In genomic region chr11:120389693-120390584, GRCh38 we compare ENCODE assay signal across 29 cellular contexts. TPM values are rescaled to one million over a fixed set of nuclear protein-coding genes. Genes with fewer than 3 reads are reported as not detected.
DNase-seq lines count a peak whose midpoint lies in the region; ATAC-seq and TF ChIP-seq lines count a peak whose summit lies in the region.
"Had no signal": no experiment of that assay in that cellular context is flagged by ENCODE, and none has a peak within 500 bp of the region (broad histone marks: within the 10 kb centered on the region; RNA-seq: fewer than 3 reads in every experiment).

No MANE protein-coding gene starts in this region.

- peaks cover 0 to 2% (median 0%) of the 10 kb centered on the region in 3 donors for H3K4me1 Mint-ChIP-seq in T-cell
- H3K4me1 Mint-ChIP-seq: activated naive CD4-positive, alpha-beta T cell treated with anti-CD3 and anti-CD28 coated beads, Interleukin-2, amount 50 U/mL, for 24 hours; activated T-helper 17 cell treated with anti-CD3 and anti-CD28 coated beads, Interleukin-2, amount 50 U/mL, for 72 hours; stimulated activated memory B cell treated with anti-CD40 and anti-IgM and Interleukin-4, amounts not matched to agents 10 μg/mL and 1 μg/mL and 100 μg/mL, for 72 hours had no signal

- H3K4me1 ChIP-seq in RWPE2 (ENCODE audit: insufficient read depth, poor library complexity, severe bottlenecking) (peaks cover 35% of the 10 kb centered on the region), foreskin keratinocyte (peaks cover 70% of the 10 kb centered on the region), gastrocnemius medialis (peaks cover 69 to 74% of the 10 kb centered on the region in 2 donors)

- ATAC-seq in RWPE2 (ENCODE audit: low read depth) = peak; percentile 51; the same call in 2 of the 3 replicates
- ATAC-seq in foreskin keratinocyte = peak; percentile 20
- ATAC-seq in gastrocnemius medialis = no peak
- no peak for ATAC-seq in T-cell (replicated peaks in 1 of 4)
- ATAC-seq: activated T-helper 17 cell treated with anti-CD3 and anti-CD28 coated beads, Interleukin-2, amount 50 U/mL, for 72 hours; stimulated activated memory B cell treated with anti-CD40 and anti-IgM and Interleukin-4, amounts not matched to agents 10 μg/mL and 1 μg/mL and 100 μg/mL, for 72 hours; upper lobe of right lung had no signal

- no peak overlapping the region for H3K4me3 ChIP-seq in RWPE2 (ENCODE audit: severe bottlenecking)
- H3K4me3 ChIP-seq in gastrocnemius medialis = no peak overlapping the region
- H3K4me3 ChIP-seq: colonic mucosa, right atrium auricular region, SJCRH30, upper lobe of right lung had no signal

- H3K36me3 ChIP-seq in RWPE2 (ENCODE audit: low read depth) = 0 out of 2 replicates have a peak, but pooled peaks cover 4% of the 10 kb centered on the region
- no peaks in the 10 kb centered on the region for H3K36me3 ChIP-seq in gastrocnemius medialis
- H3K36me3 ChIP-seq: colonic mucosa, right atrium auricular region, SJCRH30, upper lobe of right lung had no signal

- peaks cover 4% of the 10 kb centered on the region for H3K36me3 Mint-ChIP-seq in T-cell
- H3K36me3 Mint-ChIP-seq: activated CD4-positive, alpha-beta memory T cell treated with anti-CD3 and anti-CD28 coated beads for 36 hours; stimulated activated memory B cell treated with anti-CD40 and anti-IgM and Interleukin-4, amounts not matched to agents 10 μg/mL and 1 μg/mL and 100 μg/mL, for 72 hours had no signal

- intact Hi-C loops in gastrocnemius medialis (cut with DNase I; ENCODE audit: low total_unique reads) = loop anchor here (2.0 kb wide), 1 partner anchor 15 kb away; no protein-coding TSS in a partner anchor

- peak; percentile 35; the same call in 1 of the 2 replicates for TF ChIP-seq EP300 in Ishikawa (IDR thresholded peaks at IDR 0.05; ENCODE audit: borderline replicate concordance)

- no peak for TF ChIP-seq RAD21 in Ishikawa (IDR thresholded peaks at IDR 0.05; ENCODE audit: low read depth)

- peaks cover 28 to 29% of the 10 kb centered on the region in 2 donors for H3K27me3 Mint-ChIP-seq in T-cell
- H3K27me3 Mint-ChIP-seq: stimulated activated memory B cell treated with anti-CD40 and anti-IgM and Interleukin-4, amounts not matched to agents 10 μg/mL and 1 μg/mL and 100 μg/mL, for 72 hours had no signal

- DNase-seq in RWPE2 (ENCODE audit: low spot score) = no peak
- DNase-seq in foreskin keratinocyte = peak in 1 of 2 donors; percentile 76
- no peak for DNase-seq in gastrocnemius medialis
- DNase-seq in T-cell = no peak
- no peak for DNase-seq in SW480 (ENCODE audit: low spot score)
- no peak for DNase-seq in NCI-H1417 (lab: John Stamatoyannopoulos, UW)
- DNase-seq: activated CD4-positive, alpha-beta memory T cell treated with anti-CD3 and anti-CD28 coated beads for 36 hours; activated CD4-positive, CD25-positive, alpha-beta regulatory T cell treated with anti-CD3 and anti-CD28 coated beads, Interleukin-2, amount 50 U/mL, for 72 hours; activated CD8-positive, alpha-beta memory T cell treated with anti-CD3 and anti-CD28 coated beads, Interleukin-2, amount 50 U/mL, for 48 hours; amygdala; C1 segment of cervical spinal cord; colonic mucosa; COR-L47; DND-41; NCI-H1048; NCI-H187; NCI-H524; SJCRH30; stimulated activated CD4-positive, alpha-beta T cell treated with anti-CD3 and anti-CD28 coated beads, Interleukin-4, amount 100 ng/mL, for 1 hour; upper lobe of right lung had no signal

- H3K9me3 ChIP-seq in RWPE2 (ENCODE audit: severe bottlenecking) (peaks cover 4% of the 10 kb centered on the region), gastrocnemius medialis (no peaks in the 10 kb centered on the region)
- H3K9me3 ChIP-seq: colonic mucosa, right atrium auricular region, SJCRH30, upper lobe of right lung had no signal

- no peak overlapping the region for H3K27ac Mint-ChIP-seq in T-cell
- H3K27ac Mint-ChIP-seq: activated CD4-positive, alpha-beta memory T cell treated with anti-CD3 and anti-CD28 coated beads for 36 hours; activated naive CD4-positive, alpha-beta T cell treated with anti-CD3 and anti-CD28 coated beads, Interleukin-2, amount 50 U/mL, for 24 hours; activated T-helper 17 cell treated with anti-CD3 and anti-CD28 coated beads, Interleukin-2, amount 50 U/mL, for 72 hours; stimulated activated memory B cell treated with anti-CD40 and anti-IgM and Interleukin-4, amounts not matched to agents 10 μg/mL and 1 μg/mL and 100 μg/mL, for 72 hours; T-helper 1 cell treated with Interleukin-12 subunit alpha and Interleukin-12 subunit beta and Interleukin-4 antibody, amounts not matched to agents 30 μg/mL and 1 μg/mL, for 36 hours had no signal

- POLR2A ChIA-PET in T-cell (lab: Charles Lee) = no interaction called here

- peaks cover 0 to 6% (median 5%) of the 10 kb centered on the region in 3 donors for H3K9me3 Mint-ChIP-seq in T-cell
- H3K9me3 Mint-ChIP-seq: activated T-helper 17 cell treated with anti-CD3 and anti-CD28 coated beads, Interleukin-2, amount 50 U/mL, for 72 hours had no signal

- no peak for TF ChIP-seq CTCF in RWPE2 (IDR thresholded peaks at IDR 0.05; ENCODE audit: poor library complexity, severe bottlenecking)
- TF ChIP-seq CTCF in foreskin keratinocyte (conservative IDR thresholded peaks at IDR 0.05) = no peak
- no peak for TF ChIP-seq CTCF in gastrocnemius medialis (IDR thresholded peaks at IDR 0.05 in 4 of 5, conservative IDR thresholded peaks at IDR 0.05 in 1 of 5)

- no peaks in the 10 kb centered on the region for H3K27me3 ChIP-seq in RWPE2 (ENCODE audit: insufficient read depth, poor library complexity, severe bottlenecking)
- H3K27me3 ChIP-seq in foreskin keratinocyte = no peaks in the 10 kb centered on the region
- H3K27me3 ChIP-seq in gastrocnemius medialis = no peaks in the 10 kb centered on the region
- H3K27me3 ChIP-seq: colonic mucosa, right atrium auricular region, SJCRH30, upper lobe of right lung had no signal

- no peak for TF ChIP-seq POLR2A in gastrocnemius medialis (IDR thresholded peaks at IDR 0.05)

- CTCF ChIA-PET in T-cell (lab: Charles Lee) = interaction anchor here in 1 of 2 donors (0.6 kb wide), 1 partner anchor 119 kb away, joined by 3 read pairs; no protein-coding TSS in a partner anchor

- no peak overlapping the region for H3K4me3 Mint-ChIP-seq in T-cell
- H3K4me3 Mint-ChIP-seq: activated CD4-positive, alpha-beta memory T cell treated with anti-CD3 and anti-CD28 coated beads for 36 hours; activated naive CD4-positive, alpha-beta T cell treated with anti-CD3 and anti-CD28 coated beads, Interleukin-2, amount 50 U/mL, for 24 hours; activated T-helper 17 cell treated with anti-CD3 and anti-CD28 coated beads, Interleukin-2, amount 50 U/mL, for 72 hours; neural crest cell; stimulated activated memory B cell treated with anti-CD40 and anti-IgM and Interleukin-4, amounts not matched to agents 10 μg/mL and 1 μg/mL and 100 μg/mL, for 72 hours; T-helper 1 cell treated with Interleukin-12 subunit alpha and Interleukin-12 subunit beta and Interleukin-4 antibody, amounts not matched to agents 30 μg/mL and 1 μg/mL, for 36 hours had no signal

- H3K27ac ChIP-seq in RWPE2 (ENCODE audit: poor library complexity, severe bottlenecking) (peak overlapping the region; percentile 34), foreskin keratinocyte (no peak overlapping the region), gastrocnemius medialis (peak overlapping the region in 3 of 4 donors; percentile 77 to 79 (median 77))
- H3K27ac ChIP-seq: colonic mucosa, HL-60, parathyroid adenoma, SJCRH30, upper lobe of right lung had no signal

- in situ Hi-C loops in gastrocnemius medialis (cut with MboI; ENCODE audit: low sequenced_read_pairs in 4 of 4) = no loop called here

TF ChIP-seq in Ishikawa, 13 proteins besides CTCF, POLR2A, EP300 and RAD21:
- TF ChIP-seq NFIC (IDR thresholded peaks at IDR 0.05) = peak; percentile 84
- peak; percentile 86 for TF ChIP-seq TEAD4 (IDR thresholded peaks at IDR 0.05)
- TF ChIP-seq USF1 (IDR thresholded peaks at IDR 0.05) = no peak
- TF ChIP-seq TCF12 (IDR thresholded peaks at IDR 0.05; ENCODE audit: low read depth) = 0 out of 2 replicates have a peak, but pooled peaks have one; percentile 17
- TF ChIP-seq FOXM1 (IDR thresholded peaks at IDR 0.05; ENCODE audit: borderline replicate concordance, low read depth) = peak; percentile 79
- no peak for TF ChIP-seq TAF1 (IDR thresholded peaks at IDR 0.05; ENCODE audit: low read depth)

RNA-seq across cellular contexts. Expression of gene ARHGEF12, which starts 53.7 kb away (rescaled TPM):
- total RNA-seq in foreskin keratinocyte (61.3 and 66.7 TPM in 2 replicates), gastrocnemius medialis (10 to 100 TPM; 52.9 to 77.3 (median 61.4) TPM), T-cell (10 to 100 TPM in 2 of 5 donors, 1 to 10 TPM in 3; 4.8 to 12.8 (median 8.0) TPM)
- polyA plus RNA-seq in foreskin keratinocyte = 7.2 and 8.2 TPM in 2 replicates

Comparison
In these comparisons a context has a peak if more than half of its experiments do, and no peak if none do; other contexts are left out.
1. ATAC-seq: peak in RWPE2 (single experiment) and foreskin keratinocyte (single experiment); none in gastrocnemius medialis (0 of 2) and T-cell (0 of 4).